8 cellular contexts compared by ENCODE assay signal in genomic region chr18:59070181-59070912, GRCh38.
DNase-seq lines count a peak whose midpoint lies in the region; ATAC-seq and FAIRE-seq lines count a peak whose summit lies in the region.

No MANE protein-coding gene starts in this region.

- peak; percentile 78 for ATAC-seq in HG02981 (IDR thresholded peaks at IDR 0.05; ENCODE audit: unreplicated experiment)
- ATAC-seq in activated CD4-positive, CD25-positive, alpha-beta regulatory T cell treated with anti-CD3 and anti-CD28 coated beads, Interleukin-2, amount 50 U/mL, for 24 hours = peak; percentile 79 to 81
- ATAC-seq in central memory CD8-positive, alpha-beta T cell (replicated peaks; ENCODE audit: extremely low read depth, poor library complexity, severe bottlenecking) = peak; percentile 74

- H3K27ac Mint-ChIP-seq in central memory CD8-positive, alpha-beta T cell (ENCODE audit: low read depth) = no peak overlapping the region

- H3K36me3 Mint-ChIP-seq in central memory CD8-positive, alpha-beta T cell (ENCODE audit: insufficient read depth) = no peaks in the 10 kb centered on the region

- peak; percentile 23 for DNase-seq in GM18507 (ENCODE audit: extremely low spot score, insufficient read length, low read depth)
- peak; percentile 85 for DNase-seq in NCI-H2227 treated with DMSO at 0.1 percent for 48 hours (lab: John Stamatoyannopoulos, UW)
- peak; percentile 58 to 60 for DNase-seq in central memory CD8-positive, alpha-beta T cell (ENCODE audit: low spot score in 2 of 2)
- DNase-seq in kidney tubule cell (ENCODE audit: low spot score) = peak; percentile 81
- DNase-seq in stimulated activated CD4-positive, alpha-beta T cell treated with anti-CD3 and anti-CD28 coated beads, Interleukin-2, amount 100 ng/mL, for 48 hours = peak; percentile 77 to 83
- no peak for DNase-seq in DMS79 (lab: John Stamatoyannopoulos, UW)

- no peak overlapping the region for H3K4me3 Mint-ChIP-seq in central memory CD8-positive, alpha-beta T cell

- no peaks in the 10 kb centered on the region for H3K9me3 Mint-ChIP-seq in central memory CD8-positive, alpha-beta T cell

- H3K4me1 Mint-ChIP-seq in central memory CD8-positive, alpha-beta T cell = no peaks in the 10 kb centered on the region

- H3K27me3 Mint-ChIP-seq in central memory CD8-positive, alpha-beta T cell = no peaks in the 10 kb centered on the region

- FAIRE-seq in GM18507 (lab: Jason Lieb, UNC) = peak; percentile 91
